Comparison of ENCODE assay signal across 14 cellular contexts in genomic region chr5:112616812-112617547, GRCh38.
A peak's percentile ranks its signal among the peaks of the same experiment; 100 is the strongest.
DNase-seq lines count a peak whose midpoint lies in the region; ATAC-seq, FAIRE-seq and TF ChIP-seq lines count a peak whose summit lies in the region.
"Had no signal": no experiment of that assay in that cellular context is flagged by ENCODE, and none has a peak within 500 bp of the region (broad histone marks: within the 10 kb centered on the region; RNA-seq: fewer than 3 reads in every experiment).

No MANE protein-coding gene starts in this region.

- no peak overlapping the region for H2BK15ac ChIP-seq in neuronal stem cell (ENCODE audit: low read length)

- H3K79me1 ChIP-seq in neuronal stem cell (ENCODE audit: low read depth, low read length) = no peaks in the 10 kb centered on the region

- TF ChIP-seq POLR2A in body of pancreas (IDR thresholded peaks at IDR 0.05) = no peak

- H3K18ac ChIP-seq in neuronal stem cell (ENCODE audit: low read length) = no peak overlapping the region

- no peak for TF ChIP-seq CTCF in body of pancreas (IDR thresholded peaks at IDR 0.05)
- TF ChIP-seq CTCF in pancreas (IDR thresholded peaks at IDR 0.05) = no peak

- H3K27ac ChIP-seq in body of pancreas (no peak overlapping the region), pancreas (no peak overlapping the region), neuronal stem cell (replicated peaks; ENCODE audit: low read length) (no peak overlapping the region)
- H3K27ac ChIP-seq: gastroesophageal sphincter, skin epidermis had no signal

- H3K14ac ChIP-seq in neuronal stem cell (ENCODE audit: low read length) = no peak overlapping the region

- no peak overlapping the region for H3K4ac ChIP-seq in neuronal stem cell (ENCODE audit: low read length)

- H3K4me3 ChIP-seq in body of pancreas = peak overlapping the region in 1 of 2 donors; percentile 11
- peak overlapping the region in 3 of 4 donors; percentile 11 to 39 (median 36) for H3K4me3 ChIP-seq in pancreas
- H3K4me3 ChIP-seq in neuronal stem cell (ENCODE audit: low read length in 2 of 2) = no peak overlapping the region
- H3K4me3 ChIP-seq: gastroesophageal sphincter had no signal

- ATAC-seq in GM19025 (IDR thresholded peaks at IDR 0.05; ENCODE audit: low read depth, unreplicated experiment) (peak; percentile 47), body of pancreas (peak; percentile 74), pancreas (peak; percentile 88 to 96 (median 90)), HG02885 (IDR thresholded peaks at IDR 0.05; ENCODE audit: poor library complexity, unreplicated experiment) (no peak)
- ATAC-seq: gastroesophageal sphincter; naive thymus-derived CD4-positive, alpha-beta T cell had no signal

- no peak overlapping the region for H2BK5ac ChIP-seq in neuronal stem cell (ENCODE audit: low read length)

- no peak overlapping the region for H2AFZ ChIP-seq in neuronal stem cell (ENCODE audit: low read length)

- no peak overlapping the region for H3K23ac ChIP-seq in neuronal stem cell (ENCODE audit: low read depth, low read length, poor library complexity)

- no peaks in the 10 kb centered on the region for H3K36me3 ChIP-seq in body of pancreas (replicated peaks in 1 of 2; ENCODE audit: insufficient read depth in 1 of 2, low read depth in 2 of 2)
- H3K36me3 ChIP-seq in pancreas = no peaks in the 10 kb centered on the region
- H3K36me3 ChIP-seq in neuronal stem cell (replicated peaks in 1 of 2; ENCODE audit: control insufficient read depth in 2 of 2, insufficient read depth in 2 of 2, low read length in 2 of 2) = no peaks in the 10 kb centered on the region
- H3K36me3 ChIP-seq: gastroesophageal sphincter had no signal

- no peak overlapping the region for H2BK120ac ChIP-seq in neuronal stem cell (ENCODE audit: low read depth, low read length)

- no peak overlapping the region for H2BK12ac ChIP-seq in neuronal stem cell (ENCODE audit: low read length)

- H3K9me3 ChIP-seq in body of pancreas = no peaks in the 10 kb centered on the region
- H3K9me3 ChIP-seq in pancreas = no peaks in the 10 kb centered on the region
- H3K9me3 ChIP-seq in neuronal stem cell (replicated peaks in 1 of 2; ENCODE audit: control insufficient read depth in 2 of 2, insufficient read depth in 1 of 2, low read depth in 1 of 2, low read length in 2 of 2) = no peaks in the 10 kb centered on the region
- H3K9me3 ChIP-seq: gastroesophageal sphincter had no signal

- peak; percentile 60 for DNase-seq in NCI-H1694 treated with DMSO at 0.1 percent for 48 hours (lab: John Stamatoyannopoulos, UW)
- DNase-seq in body of pancreas = peak; percentile 57 to 65 (median 64)
- DNase-seq in pancreas = peak in 5 of 6 donors; percentile 28 to 59 (median 45)
- no peak for DNase-seq in epidermal melanocyte (ENCODE audit: insufficient read length, low spot score)
- DNase-seq in neuronal stem cell (ENCODE audit: low spot score) = no peak
- DNase-seq: activated CD4-positive, alpha-beta T cell treated with anti-CD3 and anti-CD28 coated beads, Interleukin-2, amount 50 U/mL, for 4 hours; aorta; effector CD4-positive, alpha-beta T cell; naive thymus-derived CD4-positive, alpha-beta T cell; NCI-H187 had no signal

- H3K9ac ChIP-seq in neuronal stem cell (ENCODE audit: low read depth, low read length, poor library complexity) = no peak overlapping the region

- no peak overlapping the region for H4K91ac ChIP-seq in neuronal stem cell (ENCODE audit: low read depth, low read length, poor library complexity)

- WGBS in body of pancreas, 2 donors = 14 to 15% methylated on average over 8 of the region's 8 CpGs
- WGBS in pancreas, 2 donors = 17 to 19% methylated on average over 8 of the region's 8 CpGs
- WGBS in neuronal stem cell (ENCODE audit: extremely low coverage in 2 of 2, insufficient read length in 2 of 2, insufficient replicate concordance in 1 of 2), 2 donors = no CpG with 5 or more reads among the region's 8 CpGs

- no peak overlapping the region for H4K8ac ChIP-seq in neuronal stem cell (ENCODE audit: low read depth, low read length)

- H3K27me3 ChIP-seq in body of pancreas = no peaks in the 10 kb centered on the region
- no peaks in the 10 kb centered on the region for H3K27me3 ChIP-seq in pancreas
- H3K27me3 ChIP-seq in neuronal stem cell (ENCODE audit: control insufficient read depth in 3 of 3, insufficient read depth in 3 of 3, low read depth in 1 of 3, low read length in 3 of 3) = no peaks in the 10 kb centered on the region
- H3K27me3 ChIP-seq: gastroesophageal sphincter had no signal

- no peak overlapping the region for H2AK5ac ChIP-seq in neuronal stem cell (ENCODE audit: low read depth, low read length)

- no peak for FAIRE-seq in pancreas (lab: Jason Lieb, UNC)

- no peak overlapping the region for H3K4me2 ChIP-seq in neuronal stem cell (ENCODE audit: insufficient read depth, low read length, poor library complexity, severe bottlenecking)

- intact Hi-C loops in body of pancreas (cut with DNase I) (no loop called here), pancreas (cut with DNase I) (no loop called here)

- peaks cover 4% of the 10 kb centered on the region for H3K4me1 ChIP-seq in body of pancreas
- no peaks in the 10 kb centered on the region for H3K4me1 ChIP-seq in pancreas
- no peaks in the 10 kb centered on the region for H3K4me1 ChIP-seq in neuronal stem cell (ENCODE audit: control insufficient read depth in 2 of 2, insufficient read depth in 1 of 2, low read depth in 1 of 2, low read length in 2 of 2)
- H3K4me1 ChIP-seq: gastroesophageal sphincter had no signal

Comparison
In these comparisons a context has a peak if more than half of its experiments do, and no peak if none do; other contexts are left out.
1. DNase-seq: peak in NCI-H1694 treated with DMSO at 0.1 percent for 48 hours (single experiment), body of pancreas (4 of 4) and pancreas (5 of 6); none in epidermal melanocyte (single experiment) and neuronal stem cell (single experiment).
2. H3K4me3 ChIP-seq: peak in pancreas (3 of 4); none in neuronal stem cell (0 of 2).